Comparison of ENCODE assay signal across 31 cellular contexts in the genomic region with DNA sequence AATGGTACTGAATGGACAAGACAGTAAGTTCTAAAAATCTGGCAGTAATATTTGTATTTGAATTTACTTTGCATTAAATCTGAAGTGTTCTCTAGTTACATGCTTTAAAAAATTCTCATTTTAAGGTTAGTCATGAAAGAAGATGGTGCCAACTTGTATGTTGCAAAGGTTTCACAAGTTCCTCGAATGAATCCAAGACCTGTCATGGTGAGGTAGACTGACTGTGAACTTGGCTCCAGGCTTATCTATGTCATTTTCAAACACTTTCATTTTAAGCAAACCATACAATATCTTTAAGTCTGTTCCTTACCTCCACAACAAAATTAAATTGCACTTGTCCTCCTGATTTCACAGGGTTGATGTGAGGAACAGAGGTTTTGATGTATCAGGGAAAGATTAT. TPM values are rescaled to one million over a fixed set of nuclear protein-coding genes. Genes with fewer than 3 reads are reported as not detected.
DNase-seq lines count a peak whose midpoint lies in the region; ATAC-seq and TF ChIP-seq lines count a peak whose summit lies in the region.
"Had no signal": no experiment of that assay in that cellular context is flagged by ENCODE, and none has a peak within 500 bp of the region (broad histone marks: within the 10 kb centered on the region; RNA-seq: fewer than 3 reads in every experiment).

No MANE protein-coding gene starts in this region.

- peaks cover 96% of the 10 kb centered on the region for H3K36me3 Mint-ChIP-seq in activated T-cell treated with anti-CD3 and anti-CD28 coated beads, Interleukin-2, amount 50 U/mL, for 24 hours (ENCODE audit: low read depth)
- H3K36me3 Mint-ChIP-seq in activated T-cell treated with anti-CD3 and anti-CD28 coated beads, Interleukin-2, amount 50 U/mL, for 4 hours (ENCODE audit: insufficient read depth), result peaks cover 77% of the 10 kb centered on the region
- H3K36me3 Mint-ChIP-seq in natural killer cell treated with Interleukin-12 subunit alpha and Interleukin-12 subunit beta and Interleukin-15 and Interleukin-18, amount 100 ng/mL, for 72 hours, result peaks cover 75% of the 10 kb centered on the region

- DNase-seq in activated T-cell treated with anti-CD3 and anti-CD28 coated beads, Interleukin-2, amount 50 U/mL, for 24 hours, result no peak
- DNase-seq in activated T-cell treated with anti-CD3 and anti-CD28 coated beads, Interleukin-2, amount 50 U/mL, for 4 hours, result no peak
- DNase-seq in GM23248 (peak; percentile 8), cardiac fibroblast (ENCODE audit: low read depth in 2 of 2) (peak; percentile 12 to 26), inferior parietal cortex (ENCODE audit: extremely low spot score) (no peak)
- no peak for DNase-seq in natural killer cell treated with Interleukin-12 subunit alpha and Interleukin-12 subunit beta and Interleukin-15 and Interleukin-18, amount 100 ng/mL, for 72 hours (ENCODE audit: low spot score)
- DNase-seq: ACHN; activated CD4-positive, alpha-beta T cell treated with anti-CD3 and anti-CD28 coated beads, Interleukin-2, amount 50 U/mL, for 1 hour; activated gamma-delta T cell; colonic mucosa; effector memory CD4-positive, alpha-beta T cell; left cardiac atrium; MV-4-11; NCI-H146; NCI-H2107; NCI-H446 treated with DMSO at 0.1 percent for 48 hours; posterior cingulate gyrus; right lobe of liver; stimulated activated CD4-positive, alpha-beta T cell treated with anti-CD3 and anti-CD28 coated beads, Interleukin-2, amount 100 ng/mL, for 48 hours; substantia nigra had no signal

- 86 to 96% methylated on average over 1 of the region's 1 CpG for WGBS in GM23248 (ENCODE audit: low coverage in 1 of 2, low lambda C conversion rate in 2 of 2, missing lambda C conversion rate in 2 of 2), 2 experiments

- no peaks in the 10 kb centered on the region for H3K9me3 ChIP-seq in GM23248 (ENCODE audit: low read depth)
- H3K9me3 ChIP-seq: colonic mucosa, right lobe of liver had no signal

- H3K27ac Mint-ChIP-seq in activated T-cell treated with anti-CD3 and anti-CD28 coated beads, Interleukin-2, amount 50 U/mL, for 24 hours, result peak overlapping the region; percentile 57
- peak overlapping the region; percentile 52 to 82 for H3K27ac Mint-ChIP-seq in natural killer cell treated with Interleukin-12 subunit alpha and Interleukin-12 subunit beta and Interleukin-15 and Interleukin-18, amount 100 ng/mL, for 72 hours
- H3K27ac Mint-ChIP-seq: type B pancreatic cell had no signal

- H3K79me2 ChIP-seq in GM23248 (ENCODE audit: insufficient read depth), result no peaks in the 10 kb centered on the region

- in situ Hi-C loops in GM23248 (cut with MboI), result no loop called here

- H3K4me2 ChIP-seq in GM23248 (ENCODE audit: unreplicated experiment), result no peak overlapping the region
- H3K4me2 ChIP-seq: BLaER1 had no signal

- no peak for TF ChIP-seq CTCF in cardiac fibroblast (IDR thresholded peaks at IDR 0.05; ENCODE audit: low read depth, low read length)

- H2AFZ ChIP-seq in GM23248, result no peak overlapping the region

- peaks cover 61% of the 10 kb centered on the region for H3K9me3 Mint-ChIP-seq in activated T-cell treated with anti-CD3 and anti-CD28 coated beads, Interleukin-2, amount 50 U/mL, for 24 hours
- peaks cover 29% of the 10 kb centered on the region for H3K9me3 Mint-ChIP-seq in activated T-cell treated with anti-CD3 and anti-CD28 coated beads, Interleukin-2, amount 50 U/mL, for 4 hours
- H3K9me3 Mint-ChIP-seq in natural killer cell treated with Interleukin-12 subunit alpha and Interleukin-12 subunit beta and Interleukin-15 and Interleukin-18, amount 100 ng/mL, for 72 hours, result peaks cover 8% of the 10 kb centered on the region

- H3F3A ChIP-seq in GM23248 (ENCODE audit: insufficient read depth), result no peaks in the 10 kb centered on the region

- no peak for ATAC-seq in activated T-cell treated with anti-CD3 and anti-CD28 coated beads, Interleukin-2, amount 50 U/mL, for 4 hours
- peak in 1 of 2 donors; percentile 60 for ATAC-seq in natural killer cell treated with Interleukin-12 subunit alpha and Interleukin-12 subunit beta and Interleukin-15 and Interleukin-18, amount 100 ng/mL, for 72 hours
- no peak for ATAC-seq in GM19455 (IDR thresholded peaks at IDR 0.05; ENCODE audit: unreplicated experiment)
- ATAC-seq in HG03521 (IDR thresholded peaks at IDR 0.05; ENCODE audit: unreplicated experiment), result no peak
- ATAC-seq: left cardiac atrium, right lobe of liver had no signal

- no peak overlapping the region for H3K27ac ChIP-seq in GM23248
- H3K27ac ChIP-seq: BLaER1, breast epithelium, colonic mucosa, HL-60, right lobe of liver, RWPE1 had no signal

- no peaks in the 10 kb centered on the region for H4K20me1 ChIP-seq in GM23248 (ENCODE audit: insufficient read depth)
- H4K20me1 ChIP-seq: BLaER1 had no signal

- H3K4me3 ChIP-seq in GM23248 (no peak overlapping the region), cardiac fibroblast (replicated peaks in 1 of 2; ENCODE audit: low read depth in 2 of 2, low read length in 2 of 2) (no peak overlapping the region)
- H3K4me3 ChIP-seq: BLaER1, breast epithelium, colonic mucosa, right lobe of liver had no signal

- H3K27me3 Mint-ChIP-seq in activated T-cell treated with anti-CD3 and anti-CD28 coated beads, Interleukin-2, amount 50 U/mL, for 24 hours, result no peaks in the 10 kb centered on the region
- no peaks in the 10 kb centered on the region for H3K27me3 Mint-ChIP-seq in activated T-cell treated with anti-CD3 and anti-CD28 coated beads, Interleukin-2, amount 50 U/mL, for 4 hours (ENCODE audit: low read depth)
- H3K27me3 Mint-ChIP-seq in natural killer cell treated with Interleukin-12 subunit alpha and Interleukin-12 subunit beta and Interleukin-15 and Interleukin-18, amount 100 ng/mL, for 72 hours, result no peaks in the 10 kb centered on the region
- H3K27me3 Mint-ChIP-seq: type B pancreatic cell had no signal

- no peak overlapping the region for H3K9ac ChIP-seq in GM23248
- H3K9ac ChIP-seq: BLaER1 had no signal

- no peaks in the 10 kb centered on the region for H3K27me3 ChIP-seq in GM23248 (replicated peaks; ENCODE audit: insufficient read depth)
- H3K27me3 ChIP-seq: BLaER1, breast epithelium, colonic mucosa, right lobe of liver had no signal

- H3K9me2 ChIP-seq in GM23248 (ENCODE audit: insufficient read depth), result no peaks in the 10 kb centered on the region

- no peak overlapping the region for H3K4me3 Mint-ChIP-seq in activated T-cell treated with anti-CD3 and anti-CD28 coated beads, Interleukin-2, amount 50 U/mL, for 24 hours
- H3K4me3 Mint-ChIP-seq in activated T-cell treated with anti-CD3 and anti-CD28 coated beads, Interleukin-2, amount 50 U/mL, for 4 hours, result no peak overlapping the region
- no peak overlapping the region for H3K4me3 Mint-ChIP-seq in natural killer cell treated with Interleukin-12 subunit alpha and Interleukin-12 subunit beta and Interleukin-15 and Interleukin-18, amount 100 ng/mL, for 72 hours
- H3K4me3 Mint-ChIP-seq: type B pancreatic cell had no signal

- peaks cover 15% of the 10 kb centered on the region; the same call in 1 of the 2 replicates for H3K36me3 ChIP-seq in GM23248 (ENCODE audit: low read depth)
- H3K36me3 ChIP-seq: right lobe of liver had no signal

- H3K4me1 Mint-ChIP-seq in activated T-cell treated with anti-CD3 and anti-CD28 coated beads, Interleukin-2, amount 50 U/mL, for 24 hours (ENCODE audit: low read depth), result peaks cover 47% of the 10 kb centered on the region
- H3K4me1 Mint-ChIP-seq in activated T-cell treated with anti-CD3 and anti-CD28 coated beads, Interleukin-2, amount 50 U/mL, for 4 hours (ENCODE audit: low read depth), result peaks cover 31% of the 10 kb centered on the region
- H3K4me1 Mint-ChIP-seq in natural killer cell treated with Interleukin-12 subunit alpha and Interleukin-12 subunit beta and Interleukin-15 and Interleukin-18, amount 100 ng/mL, for 72 hours (ENCODE audit: low read depth in 2 of 2), result peaks cover 44 to 64% of the 10 kb centered on the region in 2 donors

- H3K4me1 ChIP-seq in GM23248 (ENCODE audit: insufficient read depth), result no peaks in the 10 kb centered on the region
- H3K4me1 ChIP-seq: BLaER1, breast epithelium, colonic mucosa, right lobe of liver had no signal

RNA-seq across cellular contexts. Expression of a gene that starts 23.4 kb away (rescaled TPM):
- 100 to 1,000 TPM; 278 to 321 (median 282) TPM for total RNA-seq in activated T-cell treated with anti-CD3 and anti-CD28 coated beads, Interleukin-2, amount 50 U/mL, for 4 hours
- total RNA-seq in GM23248 (2014; rRNA removed; shearing (Covaris generic)), result 0.54 and 6.6 TPM in 2 replicates
- 1.1 and 2.8 TPM in 2 replicates for polyA plus RNA-seq in GM23248 (2016; fragmentation: Nextera tagmentation; extraction: Ambion mirVana)
- total RNA-seq in natural killer cell treated with Interleukin-12 subunit alpha and Interleukin-12 subunit beta and Interleukin-15 and Interleukin-18, amount 100 ng/mL, for 72 hours, result 100 to 1,000 TPM in 1 of 2 donors, 10 to 100 TPM in 1; 95.2 to 122 TPM

RNA-seq across cellular contexts. Expression of a gene that starts 40.0 kb away (rescaled TPM):
- total RNA-seq in activated T-cell treated with anti-CD3 and anti-CD28 coated beads, Interleukin-2, amount 50 U/mL, for 4 hours, result 10 to 100 TPM in 2 of 3 donors, 1 to 10 TPM in 1; 9.8 to 14.8 (median 12.1) TPM
- not detected in 2 replicates for total RNA-seq in GM23248 (2014; rRNA removed; shearing (Covaris generic))
- polyA plus RNA-seq in GM23248 (2016; fragmentation: Nextera tagmentation; extraction: Ambion mirVana), result not detected in 2 replicates
- 1 to 10 TPM; 1.3 to 2.8 TPM for total RNA-seq in natural killer cell treated with Interleukin-12 subunit alpha and Interleukin-12 subunit beta and Interleukin-15 and Interleukin-18, amount 100 ng/mL, for 72 hours
- total RNA-seq: Daoy, frontal cortex, H4, SK-MEL-5 had no signal

Comparison
In these comparisons a context has a peak if more than half of its experiments do, and no peak if none do; other contexts are left out.
1. DNase-seq: peak in GM23248 (single experiment) and cardiac fibroblast (2 of 2); none in activated T-cell treated with anti-CD3 and anti-CD28 coated beads, Interleukin-2, amount 50 U/mL, for 24 hours (single experiment), activated T-cell treated with anti-CD3 and anti-CD28 coated beads, Interleukin-2, amount 50 U/mL, for 4 hours (single experiment), natural killer cell treated with Interleukin-12 subunit alpha and Interleukin-12 subunit beta and Interleukin-15 and Interleukin-18, amount 100 ng/mL, for 72 hours (single experiment) and inferior parietal cortex (single experiment).
2. RNA of a gene that starts 23.4 kb away (total RNA-seq): 278 to 321 TPM in activated T-cell treated with anti-CD3 and anti-CD28 coated beads, Interleukin-2, amount 50 U/mL, for 4 hours and 95.2 to 122 TPM in natural killer cell treated with Interleukin-12 subunit alpha and Interleukin-12 subunit beta and Interleukin-15 and Interleukin-18, amount 100 ng/mL, for 72 hours; 0.54 to 6.6 TPM in GM23248; every median in the first group is over 10 times any median in the second.